ENCODE assay signal across 6 cellular contexts in genomic region chr14:78104655-78105054, GRCh38.
"Had no signal": no experiment of that assay in that cellular context is flagged by ENCODE, and none has a peak within 500 bp of the region (broad histone marks: within the 10 kb centered on the region; RNA-seq: fewer than 3 reads in every experiment).

No MANE protein-coding gene starts in this region.

- H3K4me3 ChIP-seq: GM23248, HAP-1, K562 had no signal

- H3K4me1 ChIP-seq: HAP-1 had no signal

- H3K9me3 ChIP-seq: HAP-1 had no signal

- H3K9ac ChIP-seq: GM23248 had no signal

- DNase-seq: GM23248, GOT3, H7, IMR-90 had no signal

- H3K36me3 ChIP-seq: HAP-1 had no signal

- H3K27ac ChIP-seq: GM23248 had no signal
